Comparison of ENCODE assay signal across 17 cellular contexts in genomic region chr2:162041465-162041864, GRCh38. TPM values are rescaled to one million over a fixed set of nuclear protein-coding genes. Genes with fewer than 3 reads are reported as not detected.
"Had no signal": no experiment of that assay in that cellular context is flagged by ENCODE, and none has a peak within 500 bp of the region (broad histone marks: within the 10 kb centered on the region; RNA-seq: fewer than 3 reads in every experiment).

No MANE protein-coding gene starts in this region.

- H3K4me3 ChIP-seq: cardiac muscle cell, left lung, lung, neural progenitor cell, tibial artery had no signal

- DNase-seq: activated naive CD4-positive, alpha-beta T cell treated with anti-CD3 and anti-CD28 coated beads for 36 hours; activated T-cell treated with anti-CD3 and anti-CD28 coated beads, Interleukin-2, amount 50 U/mL, for 1 hour; foreskin fibroblast; immature natural killer cell; left lung; naive thymus-derived CD8-positive, alpha-beta T cell; retina; stimulated activated CD4-positive, alpha-beta T cell treated with anti-CD3 and anti-CD28 coated beads, Interleukin-4, amount 100 ng/mL, for 4 hours; stimulated activated naive CD8-positive, alpha-beta T cell treated with anti-CD3 and anti-CD28 coated beads, Interleukin-15, Interleukin-2, amounts not matched to agents 100 U/mL and 50 U/mL, for 24 hours; tibial artery had no signal

- H3K4me1 ChIP-seq: left lung, tibial artery had no signal

- H3K27ac Mint-ChIP-seq: activated naive CD4-positive, alpha-beta T cell treated with anti-CD3 and anti-CD28 coated beads for 36 hours; activated T-helper 17 cell treated with anti-CD3 and anti-CD28 coated beads, Interleukin-2, amount 50 U/mL, for 72 hours; immature natural killer cell; naive thymus-derived CD8-positive, alpha-beta T cell; neural progenitor cell; WTC11 had no signal

- H3K9me3 ChIP-seq: left lung, tibial artery had no signal

- H3K27me3 Mint-ChIP-seq: activated T-helper 17 cell treated with anti-CD3 and anti-CD28 coated beads, Interleukin-2, amount 50 U/mL, for 72 hours; naive thymus-derived CD8-positive, alpha-beta T cell had no signal

- H3K9me3 Mint-ChIP-seq: activated naive CD4-positive, alpha-beta T cell treated with anti-CD3 and anti-CD28 coated beads for 36 hours; activated T-helper 17 cell treated with anti-CD3 and anti-CD28 coated beads, Interleukin-2, amount 50 U/mL, for 72 hours; immature natural killer cell; mesothelial cell of epicardium; naive thymus-derived CD8-positive, alpha-beta T cell; neural progenitor cell; WTC11 had no signal

- H3K36me3 ChIP-seq: cardiac muscle cell, left lung, neural progenitor cell, tibial artery had no signal

- H3K27ac ChIP-seq: cardiac muscle cell, epithelial cell of prostate, left lung, neural progenitor cell, tibial artery had no signal

- H3K4me1 Mint-ChIP-seq: activated T-helper 17 cell treated with anti-CD3 and anti-CD28 coated beads, Interleukin-2, amount 50 U/mL, for 72 hours; immature natural killer cell; neural progenitor cell had no signal

- H3K27me3 ChIP-seq: left lung, neural progenitor cell had no signal

- H3K4me2 ChIP-seq: neural progenitor cell had no signal

- H3K9ac ChIP-seq: neural progenitor cell had no signal

- H3K4me3 Mint-ChIP-seq: activated naive CD4-positive, alpha-beta T cell treated with anti-CD3 and anti-CD28 coated beads for 36 hours; activated T-helper 17 cell treated with anti-CD3 and anti-CD28 coated beads, Interleukin-2, amount 50 U/mL, for 72 hours; immature natural killer cell; mesothelial cell of epicardium; naive thymus-derived CD8-positive, alpha-beta T cell; neural progenitor cell; WTC11 had no signal

- H2AFZ ChIP-seq: neural progenitor cell had no signal

- H3K36me3 Mint-ChIP-seq: mesothelial cell of epicardium, neural progenitor cell, WTC11 had no signal

RNA-seq across cellular contexts. Expression of gene DPP4, which starts 32.5 kb away (rescaled TPM):
- total RNA-seq: cardiac muscle cell had no signal
